ENCODE assay signal across 9 cellular contexts in the genomic region with DNA sequence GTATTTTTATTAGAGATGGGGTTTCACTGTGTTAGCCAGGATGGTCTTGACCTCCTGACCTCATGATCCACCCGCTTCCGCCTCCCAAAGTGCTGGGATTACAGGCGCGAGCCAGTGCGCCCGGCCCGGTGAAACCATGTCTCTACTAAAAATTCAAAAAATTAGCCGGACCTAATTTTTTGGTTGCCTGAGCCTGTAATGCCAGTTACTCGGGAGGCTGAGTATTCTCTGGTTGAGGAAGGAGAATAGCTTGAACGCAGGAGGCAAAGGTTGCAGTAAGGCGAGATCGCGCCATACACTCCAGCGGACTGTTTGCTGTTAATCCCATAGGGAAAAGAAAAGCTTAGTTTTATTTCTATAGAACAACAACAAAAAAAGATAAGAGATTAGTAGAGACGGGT. TPM values are rescaled to one million over a fixed set of nuclear protein-coding genes. Genes with fewer than 3 reads are reported as not detected.
DNase-seq lines count a peak whose midpoint lies in the region; ATAC-seq, FAIRE-seq and TF ChIP-seq lines count a peak whose summit lies in the region.
"Had no signal": no experiment of that assay in that cellular context is flagged by ENCODE, and none has a peak within 500 bp of the region (broad histone marks: within the 10 kb centered on the region; RNA-seq: fewer than 3 reads in every experiment).

No MANE protein-coding gene starts in this region.

- H3K4me3 ChIP-seq in astrocyte (ENCODE audit: insufficient read depth, low read depth, low read length) (no peak overlapping the region), HepG2 (replicated peaks in 1 of 3; ENCODE audit: insufficient read depth in 1 of 3, low read depth in 2 of 3, low read length in 3 of 3) (peak overlapping the region; percentile 60 to 71 (median 67))

- peak overlapping the region; percentile 92 for H3K27ac ChIP-seq in astrocyte (ENCODE audit: low read depth, low read length)
- H3K27ac ChIP-seq in HepG2 (ENCODE audit: extremely low read length, insufficient read depth, low read length) = peak overlapping the region; percentile 94

- TF ChIP-seq CTCF in astrocyte (IDR thresholded peaks at IDR 0.05; ENCODE audit: insufficient read depth, low read depth, low read length) = no peak
- TF ChIP-seq CTCF in HepG2 (CRISPR knock-in tag; IDR thresholded peaks at IDR 0.05) = no peak
- no peak for TF ChIP-seq CTCF in type B pancreatic cell (conservative IDR thresholded peaks at IDR 0.05)

- under 1% methylated on average over 15 of the region's 15 CpGs for WGBS in HepG2 (ENCODE audit: low lambda C conversion rate)

- H3K79me2 ChIP-seq in astrocyte (ENCODE audit: insufficient read depth, low read length) (no peaks in the 10 kb centered on the region), HepG2 (ENCODE audit: insufficient read depth, low read length) (no peaks in the 10 kb centered on the region)

- H3K4me3 Mint-ChIP-seq in activated T-cell treated with anti-CD3 and anti-CD28 coated beads, Interleukin-2, amount 50 U/mL, for 4 hours = peak overlapping the region; percentile 81
- H3K4me3 Mint-ChIP-seq in astrocyte (ENCODE audit: unreplicated experiment) = peak overlapping the region; percentile 83
- H3K4me3 Mint-ChIP-seq in type B pancreatic cell = peak overlapping the region; percentile 90

- no peak for TF ChIP-seq RAD21 in HepG2 (CRISPR knock-in tag; IDR thresholded peaks at IDR 0.05)

- H3K4me2 ChIP-seq in astrocyte (ENCODE audit: low read length) (peak overlapping the region; percentile 80), HepG2 (ENCODE audit: low read depth, low read length) (peak overlapping the region; percentile 79)

- H2AFZ ChIP-seq in astrocyte (ENCODE audit: low read depth, low read length) (no peak overlapping the region), HepG2 (ENCODE audit: low read length) (no peak overlapping the region)

- TF ChIP-seq EP300 in HepG2 (IDR thresholded peaks at IDR 0.05; ENCODE audit: low read depth in 2 of 2, low read length in 2 of 2) (no peak), HepG2 (CRISPR knock-in tag; IDR thresholded peaks at IDR 0.05; ENCODE audit: borderline replicate concordance) (no peak)

- CTCF ChIA-PET in HepG2 (lab: Yijun Ruan, JAX; ENCODE audit: low intra/inter-chr PET ratio, low total read pairs) = no interaction called here

- no peaks in the 10 kb centered on the region for H3K9me3 Mint-ChIP-seq in activated T-cell treated with anti-CD3 and anti-CD28 coated beads, Interleukin-2, amount 50 U/mL, for 4 hours
- H3K9me3 Mint-ChIP-seq in astrocyte (ENCODE audit: unreplicated experiment) (no peaks in the 10 kb centered on the region), type B pancreatic cell (no peaks in the 10 kb centered on the region)

- intact Hi-C loops in HepG2 (cut with micrococcal nuclease; ENCODE audit: unreplicated experiment) = no loop called here

- H3K36me3 Mint-ChIP-seq in activated T-cell treated with anti-CD3 and anti-CD28 coated beads, Interleukin-2, amount 50 U/mL, for 4 hours (ENCODE audit: insufficient read depth) = no peaks in the 10 kb centered on the region
- no peaks in the 10 kb centered on the region for H3K36me3 Mint-ChIP-seq in astrocyte (ENCODE audit: low read depth, unreplicated experiment)
- H3K36me3 Mint-ChIP-seq in type B pancreatic cell = no peaks in the 10 kb centered on the region

- TF ChIP-seq POLR2A in HepG2 (IDR thresholded peaks at IDR 0.05; ENCODE audit: insufficient read depth in 1 of 2, low read depth in 2 of 2, low read length in 2 of 2) = no peak

- no peaks in the 10 kb centered on the region for H3K4me1 ChIP-seq in astrocyte (ENCODE audit: insufficient read depth, low read length)
- peaks cover 49% of the 10 kb centered on the region for H3K4me1 ChIP-seq in HepG2 (ENCODE audit: insufficient read depth, low read length)

- H3K4me1 Mint-ChIP-seq in activated T-cell treated with anti-CD3 and anti-CD28 coated beads, Interleukin-2, amount 50 U/mL, for 4 hours (ENCODE audit: low read depth) = peaks cover 17% of the 10 kb centered on the region
- H3K4me1 Mint-ChIP-seq in astrocyte (ENCODE audit: low read depth, unreplicated experiment) (peaks cover 11% of the 10 kb centered on the region), type B pancreatic cell (ENCODE audit: unreplicated experiment) (peaks cover 10% of the 10 kb centered on the region)

- DNase-seq in activated T-cell treated with anti-CD3 and anti-CD28 coated beads, Interleukin-2, amount 50 U/mL, for 4 hours = no peak
- DNase-seq in activated T-cell treated with anti-CD3 and anti-CD28 coated beads, Interleukin-2, amount 50 U/mL, for 1 hour = no peak
- DNase-seq in astrocyte (ENCODE audit: low read depth) = no peak
- DNase-seq in HepG2 (ENCODE audit: low spot score) = no peak
- DNase-seq in type B pancreatic cell (ENCODE audit: extremely low spot score, unreplicated experiment) = no peak
- no peak for DNase-seq in GOT3 (lab: John Stamatoyannopoulos, UW)
- DNase-seq in kidney tubule cell (ENCODE audit: low spot score) = no peak

- FAIRE-seq in astrocyte (lab: Jason Lieb, UNC) (no peak), HepG2 (lab: Jason Lieb, UNC) (no peak)
- FAIRE-seq: G401.6 had no signal

- H3K27ac Mint-ChIP-seq in astrocyte (ENCODE audit: unreplicated experiment) (peak overlapping the region; percentile 100), type B pancreatic cell (peak overlapping the region; percentile 100)

- in situ Hi-C loops in HepG2 (cut with HindIII; ENCODE audit: extremely low pct_ligation_motif_present, low pct_unique_long_range_greater_than_20kb) = no loop called here

- no peaks in the 10 kb centered on the region for H3K27me3 ChIP-seq in astrocyte (ENCODE audit: insufficient read depth, low read length)
- H3K27me3 ChIP-seq in HepG2 (ENCODE audit: control insufficient read depth in 1 of 2, insufficient read depth in 2 of 2, low read length in 2 of 2) = no peaks in the 10 kb centered on the region

- H3K9ac ChIP-seq in astrocyte (ENCODE audit: low read length) (peak overlapping the region; percentile 84), HepG2 (ENCODE audit: insufficient read depth, low read depth, low read length) (peak overlapping the region; percentile 83)

- no peaks in the 10 kb centered on the region for H3K9me3 ChIP-seq in astrocyte (ENCODE audit: insufficient read depth, low read depth, low read length)
- H3K9me3 ChIP-seq in HepG2 (ENCODE audit: low read length) = no peaks in the 10 kb centered on the region

- no peaks in the 10 kb centered on the region for H4K20me1 ChIP-seq in astrocyte (ENCODE audit: insufficient read depth, low read length)
- no peaks in the 10 kb centered on the region for H4K20me1 ChIP-seq in HepG2 (ENCODE audit: insufficient read depth, low read length)

- H3K36me3 ChIP-seq in astrocyte (ENCODE audit: insufficient read depth, low read length) (no peaks in the 10 kb centered on the region), HepG2 (replicated peaks in 1 of 2; ENCODE audit: control insufficient read depth in 1 of 2, insufficient read depth in 2 of 2, low read length in 2 of 2) (no peaks in the 10 kb centered on the region)

- BruUV-seq in HepG2 (replicated peaks; lab: Mats Ljungman, UMichigan) = no TSS peak

- ATAC-seq in activated T-cell treated with anti-CD3 and anti-CD28 coated beads, Interleukin-2, amount 50 U/mL, for 4 hours = no peak
- ATAC-seq in HepG2 (no peak; the same call in 2 of the 3 replicates), HG02623 (IDR thresholded peaks at IDR 0.05; ENCODE audit: unreplicated experiment) (no peak)

- POLR2A ChIA-PET in HepG2 (lab: Yijun Ruan, JAX) = interaction anchor here (0.9 to 6.1 kb wide), 14 partner anchors 8 to 586 kb away, joined by 3 to 297 read pairs (median 6); a partner anchor contains a TSS

- no peaks in the 10 kb centered on the region for H3K27me3 Mint-ChIP-seq in activated T-cell treated with anti-CD3 and anti-CD28 coated beads, Interleukin-2, amount 50 U/mL, for 4 hours (ENCODE audit: low read depth)
- H3K27me3 Mint-ChIP-seq in astrocyte (ENCODE audit: low read depth, unreplicated experiment) = no peaks in the 10 kb centered on the region
- H3K27me3 Mint-ChIP-seq in type B pancreatic cell = no peaks in the 10 kb centered on the region

RNA-seq across cellular contexts. Expression of a gene that starts 29.9 kb away (rescaled TPM):
- total RNA-seq in activated T-cell treated with anti-CD3 and anti-CD28 coated beads, Interleukin-2, amount 50 U/mL, for 4 hours = not detected
- total RNA-seq in astrocyte (not detected in 2 replicates), HepG2 (2016; rRNA removed; fragmentation: Illumina TruSeq; extraction: Trizol) (0.15 and 0.18 TPM in 2 replicates), type B pancreatic cell (ENCODE audit: low replicate concordance) (not detected in 2 replicates)
- total RNA-seq in HepG2 (2016; cell fraction: cytosol; rRNA removed; fragmentation: Illumina TruSeq; extraction: Trizol; ENCODE audit: low read depth) = 0.35 TPM in 1 of 2 replicates, not detected in the other
- total RNA-seq in HepG2 (2016; cell fraction: insoluble cytoplasmic fraction; rRNA removed; fragmentation: Illumina TruSeq; extraction: Trizol) = 0.30 TPM in 1 of 2 replicates, not detected in the other
- 0.22 and 0.28 TPM in 2 replicates for total RNA-seq in HepG2 (2016; cell fraction: membrane; rRNA removed; fragmentation: Illumina TruSeq; extraction: Trizol)
- total RNA-seq in HepG2 (2016; cell fraction: nucleus; rRNA removed; fragmentation: Illumina TruSeq; extraction: Trizol) = not detected in 2 replicates
- 0.03 TPM in 1 of 2 replicates, not detected in the other for polyA plus RNA-seq in HepG2 (2011; rRNA removed)
- polyA plus RNA-seq in HepG2 (2011; cell fraction: cytosol; rRNA removed) = 0.03 and 0.05 TPM in 2 replicates
- polyA plus RNA-seq in HepG2 (2011; cell fraction: nucleus; rRNA removed) = not detected in 2 replicates
- not detected in 2 replicates for polyA plus RNA-seq in HepG2 (2012)
- 0.08 and 0.12 TPM in 2 replicates for polyA plus RNA-seq in HepG2 (2016; cell fraction: cytosol; fragmentation: Illumina TruSeq; extraction: Trizol; ENCODE audit: low read depth)
- not detected in 2 replicates for polyA plus RNA-seq in HepG2 (2016; cell fraction: insoluble cytoplasmic fraction; fragmentation: Illumina TruSeq; extraction: Trizol; ENCODE audit: low read depth)
- not detected in 2 replicates for polyA plus RNA-seq in HepG2 (2016; cell fraction: membrane; fragmentation: Illumina TruSeq; extraction: Trizol; ENCODE audit: low read depth)
- not detected in 2 replicates for polyA plus RNA-seq in HepG2 (2016; cell fraction: nucleus; fragmentation: Illumina TruSeq; extraction: Trizol; ENCODE audit: insufficient read depth, low read depth)
- polyA minus RNA-seq in HepG2 (2011; rRNA and poly(A)+ RNA removed; ENCODE audit: low replicate concordance) = not detected in 2 replicates
- polyA minus RNA-seq in HepG2 (2011; cell fraction: cytosol; rRNA and poly(A)+ RNA removed) = not detected in 2 replicates
- polyA minus RNA-seq in HepG2 (2011; cell fraction: nucleus; rRNA and poly(A)+ RNA removed) = not detected in 2 replicates

RNA-seq across cellular contexts. Expression of a gene that starts 55.1 kb away (rescaled TPM):
- 10 to 100 TPM; 68.9 to 91.0 (median 83.7) TPM for total RNA-seq in activated T-cell treated with anti-CD3 and anti-CD28 coated beads, Interleukin-2, amount 50 U/mL, for 4 hours
- total RNA-seq in astrocyte (157 and 217 TPM in 2 replicates), HepG2 (2016; rRNA removed; fragmentation: Illumina TruSeq; extraction: Trizol) (24.4 and 25.4 TPM in 2 replicates), type B pancreatic cell (ENCODE audit: low replicate concordance) (88.8 and 96.7 TPM in 2 replicates)
- total RNA-seq in HepG2 (2016; cell fraction: cytosol; rRNA removed; fragmentation: Illumina TruSeq; extraction: Trizol; ENCODE audit: low read depth) = 4.1 and 4.3 TPM in 2 replicates
- 23.8 and 24.4 TPM in 2 replicates for total RNA-seq in HepG2 (2016; cell fraction: insoluble cytoplasmic fraction; rRNA removed; fragmentation: Illumina TruSeq; extraction: Trizol)
- total RNA-seq in HepG2 (2016; cell fraction: membrane; rRNA removed; fragmentation: Illumina TruSeq; extraction: Trizol) = 11.5 and 11.6 TPM in 2 replicates
- 34.7 and 39.5 TPM in 2 replicates for total RNA-seq in HepG2 (2016; cell fraction: nucleus; rRNA removed; fragmentation: Illumina TruSeq; extraction: Trizol)
- polyA plus RNA-seq in HepG2 (2011; rRNA removed) = 237 and 283 TPM in 2 replicates
- polyA plus RNA-seq in HepG2 (2011; cell fraction: cytosol; rRNA removed) = 133 and 240 TPM in 2 replicates
- 150 and 152 TPM in 2 replicates for polyA plus RNA-seq in HepG2 (2011; cell fraction: nucleus; rRNA removed)
- 191 and 204 TPM in 2 replicates for polyA plus RNA-seq in HepG2 (2012)
- polyA plus RNA-seq in HepG2 (2016; cell fraction: cytosol; fragmentation: Illumina TruSeq; extraction: Trizol; ENCODE audit: low read depth) = 1.0 and 1.3 TPM in 2 replicates
- 19.6 and 21.5 TPM in 2 replicates for polyA plus RNA-seq in HepG2 (2016; cell fraction: insoluble cytoplasmic fraction; fragmentation: Illumina TruSeq; extraction: Trizol; ENCODE audit: low read depth)
- polyA plus RNA-seq in HepG2 (2016; cell fraction: membrane; fragmentation: Illumina TruSeq; extraction: Trizol; ENCODE audit: low read depth) = 3.9 and 4.1 TPM in 2 replicates
- polyA plus RNA-seq in HepG2 (2016; cell fraction: nucleus; fragmentation: Illumina TruSeq; extraction: Trizol; ENCODE audit: insufficient read depth, low read depth) = 35.2 and 39.0 TPM in 2 replicates
- 132 and 425 TPM in 2 replicates for polyA minus RNA-seq in HepG2 (2011; rRNA and poly(A)+ RNA removed; ENCODE audit: low replicate concordance)
- 117 and 168 TPM in 2 replicates for polyA minus RNA-seq in HepG2 (2011; cell fraction: cytosol; rRNA and poly(A)+ RNA removed)
- 259 and 346 TPM in 2 replicates for polyA minus RNA-seq in HepG2 (2011; cell fraction: nucleus; rRNA and poly(A)+ RNA removed)
